18 cellular contexts compared by ENCODE assay signal in the genomic region with DNA sequence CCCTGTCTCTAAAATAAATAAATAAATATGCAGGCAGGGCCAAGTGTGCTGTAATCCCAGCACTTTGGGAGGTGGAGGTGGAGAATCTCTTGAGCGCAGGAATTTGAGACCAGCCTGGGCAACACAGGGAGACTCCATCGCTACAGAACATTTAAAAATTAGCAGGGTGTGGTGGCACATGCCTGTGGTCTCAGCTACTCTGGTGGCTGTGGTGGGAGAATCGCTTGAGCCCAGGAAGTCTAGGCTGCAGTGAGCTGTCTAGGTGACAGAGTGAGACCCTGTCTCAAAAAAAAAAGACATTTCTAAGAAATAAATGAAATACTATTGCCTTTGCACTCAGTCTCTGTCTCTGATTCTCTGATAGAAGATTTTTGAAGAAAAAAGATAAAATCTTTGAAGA. TPM values are rescaled to one million over a fixed set of nuclear protein-coding genes. Genes with fewer than 3 reads are reported as not detected.
DNase-seq lines count a peak whose midpoint lies in the region; ATAC-seq, FAIRE-seq and TF ChIP-seq lines count a peak whose summit lies in the region.
"Had no signal": no experiment of that assay in that cellular context is flagged by ENCODE, and none has a peak within 500 bp of the region (broad histone marks: within the 10 kb centered on the region; RNA-seq: fewer than 3 reads in every experiment).

No MANE protein-coding gene starts in this region.

- no peak for TF ChIP-seq EP300 in neural cell (conservative IDR thresholded peaks at IDR 0.05; ENCODE audit: poor library complexity, severe bottlenecking)
- no peak for TF ChIP-seq EP300 in upper lobe of left lung (IDR thresholded peaks at IDR 0.05)

- no peak for TF ChIP-seq RAD21 in neural cell (conservative IDR thresholded peaks at IDR 0.05)

- DNase-seq in SW480 (ENCODE audit: low spot score), result peak; percentile 25
- DNase-seq in hepatocyte (ENCODE audit: low spot score), result no peak
- DNase-seq in RCC 7860 (ENCODE audit: low spot score), result no peak
- DNase-seq in upper lobe of left lung, result no peak
- DNase-seq: C1 segment of cervical spinal cord, GF-D8, NCI-H1105, NCI-H1694 treated with DMSO at 0.1 percent for 48 hours, NCI-H526 treated with DMSO at 0.1 percent for 48 hours, SHP77 treated with DMSO at 0.1 percent for 48 hours had no signal

- no peak for TF ChIP-seq POLR2A in upper lobe of left lung (IDR thresholded peaks at IDR 0.05)

- H4K20me1 ChIP-seq in hepatocyte (ENCODE audit: insufficient read depth, poor library complexity, severe bottlenecking) (no peaks in the 10 kb centered on the region), neural cell (ENCODE audit: insufficient read depth) (no peaks in the 10 kb centered on the region)

- H3K4me2 ChIP-seq in hepatocyte (peak overlapping the region; percentile 41), neural cell (ENCODE audit: low read length) (peak overlapping the region; percentile 44)
- H3K4me2 ChIP-seq: GM23338, KMS-11 had no signal

- no peak for TF ChIP-seq CTCF in hepatocyte (IDR thresholded peaks at IDR 0.05; ENCODE audit: poor library complexity)
- no peak for TF ChIP-seq CTCF in neural cell (IDR thresholded peaks at IDR 0.05; ENCODE audit: poor library complexity, severe bottlenecking)
- no peak for TF ChIP-seq CTCF in upper lobe of left lung (IDR thresholded peaks at IDR 0.05)

- H3K9me2 ChIP-seq in hepatocyte (replicated peaks; ENCODE audit: insufficient read depth) (no peaks in the 10 kb centered on the region), neural cell (ENCODE audit: insufficient read depth, low read length) (no peaks in the 10 kb centered on the region)

- H3K4me1 ChIP-seq in hepatocyte (ENCODE audit: insufficient read depth) (no peaks in the 10 kb centered on the region), stomach smooth muscle (ENCODE audit: control insufficient read depth, insufficient read depth, low read length) (no peaks in the 10 kb centered on the region), upper lobe of left lung (peaks cover 0 to 8% (median 0%) of the 10 kb centered on the region in 4 donors)

- whole genome bisulfite sequencing in hepatocyte (ENCODE audit: low lambda C conversion rate, missing lambda C conversion rate), result 97% methylated on average over 3 of the region's 3 CpGs
- WGBS in upper lobe of left lung, 2 donors, result 52 to 66% methylated on average over 2 to 3 of the region's 3 CpGs

- H3K27ac ChIP-seq in hepatocyte (no peak overlapping the region), neural cell (ENCODE audit: low read length) (no peak overlapping the region), stomach smooth muscle (ENCODE audit: low read length) (no peak overlapping the region), upper lobe of left lung (no peak overlapping the region)
- H3K27ac ChIP-seq: KMS-11 had no signal

- H3F3A ChIP-seq in neural cell (ENCODE audit: insufficient read depth, low read length, poor library complexity, severe bottlenecking), result peaks cover 9% of the 10 kb centered on the region

- no peak overlapping the region for H3K4me3 ChIP-seq in hepatocyte
- H3K4me3 ChIP-seq in neural cell (ENCODE audit: low read length), result peak overlapping the region; percentile 66
- peak overlapping the region; percentile 40 to 44 for H3K4me3 ChIP-seq in stomach smooth muscle (ENCODE audit: low read length in 2 of 2)
- H3K4me3 ChIP-seq in upper lobe of left lung, result no peak overlapping the region
- H3K4me3 ChIP-seq: GM23338 had no signal

- ATAC-seq in HG02981 (IDR thresholded peaks at IDR 0.05; ENCODE audit: unreplicated experiment) (no peak), upper lobe of left lung (ENCODE audit: low FRiP score in 2 of 2) (no peak)
- ATAC-seq: GM23338, HepG2 had no signal

- peaks cover 7% of the 10 kb centered on the region for H3K36me3 ChIP-seq in hepatocyte (replicated peaks; ENCODE audit: insufficient read depth, low read depth)
- peaks cover 67% of the 10 kb centered on the region for H3K36me3 ChIP-seq in neural cell (ENCODE audit: insufficient read depth, low read length)
- peaks cover 2 to 6% of the 10 kb centered on the region in 2 donors for H3K36me3 ChIP-seq in stomach smooth muscle (ENCODE audit: control insufficient read depth in 2 of 2, insufficient read depth in 2 of 2, low read length in 2 of 2)
- no peaks in the 10 kb centered on the region for H3K36me3 ChIP-seq in upper lobe of left lung

- H3K9me3 ChIP-seq in hepatocyte (ENCODE audit: low read depth), result peaks cover 43% of the 10 kb centered on the region
- H3K9me3 ChIP-seq in neural cell (ENCODE audit: low read length), result peaks cover 66% of the 10 kb centered on the region
- H3K9me3 ChIP-seq in stomach smooth muscle (ENCODE audit: control insufficient read depth in 2 of 2, low read length in 2 of 2), result peaks cover 28 to 61% of the 10 kb centered on the region in 2 donors
- H3K9me3 ChIP-seq in upper lobe of left lung, result peaks cover 44 to 82% (median 77%) of the 10 kb centered on the region in 4 donors

- no peaks in the 10 kb centered on the region for H3K27me3 ChIP-seq in hepatocyte
- H3K27me3 ChIP-seq in neural cell (ENCODE audit: insufficient read depth, low read depth, low read length), result no peaks in the 10 kb centered on the region
- H3K27me3 ChIP-seq in stomach smooth muscle (ENCODE audit: control insufficient read depth in 1 of 2, insufficient read depth in 2 of 2, low read length in 2 of 2), result no peaks in the 10 kb centered on the region
- H3K27me3 ChIP-seq in upper lobe of left lung, result no peaks in the 10 kb centered on the region

- H3K79me2 ChIP-seq in hepatocyte, result peaks cover 25% of the 10 kb centered on the region
- peaks cover 53% of the 10 kb centered on the region for H3K79me2 ChIP-seq in neural cell (replicated peaks; ENCODE audit: insufficient read depth, low read length)

- H2AFZ ChIP-seq in hepatocyte (no peak overlapping the region), neural cell (ENCODE audit: low read depth, low read length) (no peak overlapping the region)
- H2AFZ ChIP-seq: GM23338 had no signal

- H3K9ac ChIP-seq in neural cell (ENCODE audit: low read length) (no peak overlapping the region), stomach smooth muscle (ENCODE audit: low read length in 2 of 2) (no peak overlapping the region)
- H3K9ac ChIP-seq: KMS-11 had no signal

- FAIRE-seq in RCC 7860 (lab: Jason Lieb, UNC), result no peak
- FAIRE-seq: GM12891, GM18507, HepG2 had no signal

TF ChIP-seq in neural cell, 6 proteins besides CTCF, POLR2A, EP300 and RAD21:
- TF ChIP-seq REST (IDR thresholded peaks at IDR 0.05; ENCODE audit: borderline replicate concordance) (no peak), POLR2AphosphoS5 (IDR thresholded peaks at IDR 0.05) (no peak), SMC3 (conservative IDR thresholded peaks at IDR 0.05; ENCODE audit: poor library complexity) (no peak), EZH2 (IDR thresholded peaks at IDR 0.05; ENCODE audit: borderline replicate concordance, insufficient read depth, low read length, poor library complexity, severe bottlenecking) (no peak)

RNA-seq across cellular contexts. Expression of gene PCDHGA10, which starts 1.2 kb away (rescaled TPM):
- total RNA-seq in hepatocyte, result 4.5 and 6.7 TPM in 2 replicates
- 3.0 and 3.9 TPM in 2 replicates for polyA plus RNA-seq in hepatocyte
- 7.3 and 8.1 TPM in 2 replicates for polyA plus RNA-seq in neural cell
- 31.9 and 40.4 TPM in 2 replicates for polyA minus RNA-seq in neural cell
- 10 to 100 TPM in 1 of 6 donors, 1 to 10 TPM in 5; 3.0 to 19.9 (median 4.3) TPM for total RNA-seq in upper lobe of left lung

RNA-seq across cellular contexts. Expression of gene PCDHGB6, which starts 3.8 kb away (rescaled TPM):
- total RNA-seq in hepatocyte (11.6 and 13.6 TPM in 2 replicates), upper lobe of left lung (1 to 10 TPM; 3.2 to 7.4 (median 6.3) TPM)
- polyA plus RNA-seq in hepatocyte (13.1 and 15.7 TPM in 2 replicates), neural cell (29.2 and 34.4 TPM in 2 replicates)
- polyA minus RNA-seq in neural cell, result 97.4 and 98.9 TPM in 2 replicates

RNA-seq across cellular contexts. Expression of gene PCDHGB7, which starts 5.9 kb away (rescaled TPM):
- total RNA-seq in hepatocyte (6.9 and 8.8 TPM in 2 replicates), upper lobe of left lung (10 to 100 TPM in 4 of 6 donors, 1 to 10 TPM in 2; 7.0 to 22.5 (median 12.7) TPM)
- polyA plus RNA-seq in hepatocyte (6.7 and 8.4 TPM in 2 replicates), neural cell (4.7 and 5.1 TPM in 2 replicates)
- 36.0 and 40.6 TPM in 2 replicates for polyA minus RNA-seq in neural cell

RNA-seq across cellular contexts. Expression of gene PCDHGA9, which starts 9.0 kb away (rescaled TPM):
- total RNA-seq in hepatocyte (1.1 and 1.2 TPM in 2 replicates), upper lobe of left lung (1 to 10 TPM; 2.4 to 8.4 (median 4.5) TPM)
- polyA plus RNA-seq in hepatocyte (not detected in 2 replicates), neural cell (0.11 TPM in 1 of 2 replicates, not detected in the other)
- 5.1 and 5.8 TPM in 2 replicates for polyA minus RNA-seq in neural cell

RNA-seq across cellular contexts. Expression of gene PCDHGA11, which starts 9.3 kb away (rescaled TPM):
- total RNA-seq in hepatocyte (1.8 and 2.7 TPM in 2 replicates), upper lobe of left lung (10 to 100 TPM in 1 of 6 donors, 1 to 10 TPM in 5; 2.0 to 16.8 (median 2.3) TPM)
- polyA plus RNA-seq in hepatocyte (1.8 TPM in 2 replicates), neural cell (0.32 and 0.62 TPM in 2 replicates)
- polyA minus RNA-seq in neural cell, result 15.3 and 21.2 TPM in 2 replicates

Comparison
In these comparisons a context has a peak if more than half of its experiments do, and no peak if none do; other contexts are left out.
1. H3K4me3 ChIP-seq: peak in neural cell (single experiment) and stomach smooth muscle (2 of 2); none in hepatocyte (single experiment) and upper lobe of left lung (0 of 4).